16 cellular contexts compared by ENCODE assay signal in the genomic region with DNA sequence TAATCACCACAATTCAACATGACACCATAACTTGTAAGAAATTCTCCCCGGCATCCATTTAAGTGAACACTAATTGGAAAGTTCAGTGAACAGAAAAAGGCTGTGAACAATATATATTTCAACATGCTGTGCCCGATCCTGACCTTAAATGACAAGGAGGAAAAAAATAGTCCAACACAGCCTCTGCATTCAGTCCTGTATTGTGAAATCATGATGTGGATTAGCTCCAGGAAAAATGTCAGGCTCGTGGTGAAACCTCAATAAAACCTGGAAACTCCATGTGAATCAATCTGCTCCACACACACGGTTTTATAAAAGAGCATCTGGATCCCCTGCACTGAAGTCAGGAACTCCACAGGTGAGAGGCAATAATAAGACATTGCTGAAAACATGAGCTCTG.
DNase-seq lines count a peak whose midpoint lies in the region; ATAC-seq and TF ChIP-seq lines count a peak whose summit lies in the region.
"Had no signal": no experiment of that assay in that cellular context is flagged by ENCODE, and none has a peak within 500 bp of the region (broad histone marks: within the 10 kb centered on the region; RNA-seq: fewer than 3 reads in every experiment).

No MANE protein-coding gene starts in this region.

- H3K27me3 ChIP-seq in ascending aorta: no peaks in the 10 kb centered on the region
- H3K27me3 ChIP-seq in thoracic aorta (replicated peaks; ENCODE audit: insufficient read depth): no peaks in the 10 kb centered on the region
- no peaks in the 10 kb centered on the region for H3K27me3 ChIP-seq in GM23338 (ENCODE audit: insufficient read depth)
- H3K27me3 ChIP-seq: ovary had no signal

- no peaks in the 10 kb centered on the region for H3K79me2 ChIP-seq in GM23338 (replicated peaks; ENCODE audit: insufficient read depth)

- H3K36me3 ChIP-seq in ascending aorta: no peaks in the 10 kb centered on the region
- H3K36me3 ChIP-seq in thoracic aorta: no peaks in the 10 kb centered on the region
- no peaks in the 10 kb centered on the region for H3K36me3 ChIP-seq in GM23338 (ENCODE audit: insufficient read depth)
- H3K36me3 ChIP-seq: lower lobe of right lung, ovary had no signal

- H3K4me3 ChIP-seq in ascending aorta (peak overlapping the region; percentile 5 to 13), thoracic aorta (peak overlapping the region; percentile 36), GM23338 (no peak overlapping the region)
- H3K4me3 ChIP-seq: lower lobe of right lung, ovary had no signal

- no peaks in the 10 kb centered on the region for H3K9me3 Mint-ChIP-seq in GM23338
- H3K9me3 Mint-ChIP-seq: activated B cell treated with CpG ODN at 0.5 μM for 24 hours had no signal

- H3K4me3 Mint-ChIP-seq in GM23338: no peak overlapping the region
- H3K4me3 Mint-ChIP-seq: activated B cell treated with CpG ODN at 0.5 μM for 24 hours; activated T-cell treated with anti-CD3 and anti-CD28 coated beads, Interleukin-2, amount 50 U/mL, for 4 hours; central memory CD8-positive, alpha-beta T cell had no signal

- H3K27ac Mint-ChIP-seq in GM23338: no peak overlapping the region
- H3K27ac Mint-ChIP-seq: activated B cell treated with CpG ODN at 0.5 μM for 24 hours had no signal

- intact Hi-C loops in ascending aorta (cut with DNase I): no loop called here

- DNase-seq in NCI-H2171 treated with DMSO at 0.1 percent for 48 hours (lab: John Stamatoyannopoulos, UW) (peak; percentile 30), NCI-H2171 (lab: John Stamatoyannopoulos, UW) (no peak), ascending aorta (ENCODE audit: low spot score in 2 of 2) (peak in 1 of 2 donors; percentile 64), foreskin melanocyte (peak; percentile 28), thoracic aorta (ENCODE audit: low spot score) (no peak), GM23338 (ENCODE audit: low spot score) (no peak)
- DNase-seq: activated B cell treated with CpG ODN at 0.5 μM for 24 hours; activated T-cell treated with anti-CD3 and anti-CD28 coated beads, Interleukin-2, amount 50 U/mL, for 4 hours; DND-41; lower lobe of right lung; NCI-H524; substantia nigra had no signal

- H3K4me1 ChIP-seq in ascending aorta (peaks cover 2 to 5% of the 10 kb centered on the region in 2 donors), thoracic aorta (ENCODE audit: control insufficient read depth in 1 of 2, low read depth in 2 of 2) (peaks cover 6 to 11% of the 10 kb centered on the region in 2 donors), GM23338 (ENCODE audit: insufficient read depth) (no peaks in the 10 kb centered on the region)

- no peaks in the 10 kb centered on the region for H3K27me3 Mint-ChIP-seq in GM23338 (ENCODE audit: insufficient read depth, low read depth, poor library complexity)
- H3K27me3 Mint-ChIP-seq: central memory CD8-positive, alpha-beta T cell had no signal

- peaks cover 18% of the 10 kb centered on the region; the same call in 2 of the 3 replicates for H3K4me1 Mint-ChIP-seq in GM23338
- H3K4me1 Mint-ChIP-seq: activated B cell treated with CpG ODN at 0.5 μM for 24 hours; central memory CD8-positive, alpha-beta T cell had no signal

- H3K27ac ChIP-seq in ascending aorta (no peak overlapping the region), thoracic aorta (no peak overlapping the region), GM23338 (ENCODE audit: low read depth) (no peak overlapping the region)
- H3K27ac ChIP-seq: lower lobe of right lung, ovary had no signal

- no peak overlapping the region for H3K4me2 ChIP-seq in GM23338

- no peaks in the 10 kb centered on the region for H3K36me3 Mint-ChIP-seq in GM23338 (ENCODE audit: low read depth)

- TF ChIP-seq CTCF in ascending aorta (IDR thresholded peaks at IDR 0.05) (no peak), thoracic aorta (IDR thresholded peaks at IDR 0.05) (no peak), GM23338 (conservative IDR thresholded peaks at IDR 0.05; ENCODE audit: low read depth in 2 of 2) (no peak)

- ATAC-seq in thoracic aorta (ENCODE audit: insufficient number of reproducible peaks, low FRiP score, low read depth): no peak
- no peak for ATAC-seq in GM23338
- no peak for ATAC-seq in HG02610 (IDR thresholded peaks at IDR 0.05; ENCODE audit: unreplicated experiment)
- no peak for ATAC-seq in HG02763 (IDR thresholded peaks at IDR 0.05; ENCODE audit: unreplicated experiment)
- ATAC-seq: activated T-cell treated with anti-CD3 and anti-CD28 coated beads, Interleukin-2, amount 50 U/mL, for 4 hours had no signal

- H3K9me2 ChIP-seq in GM23338 (ENCODE audit: insufficient read depth): peaks cover 10% of the 10 kb centered on the region; the same call in 1 of the 2 replicates

- H3K9me3 ChIP-seq in ascending aorta (no peaks in the 10 kb centered on the region), thoracic aorta (no peaks in the 10 kb centered on the region)
- H3K9me3 ChIP-seq: lower lobe of right lung, ovary had no signal

- H2AFZ ChIP-seq in GM23338: no peak overlapping the region

- no peaks in the 10 kb centered on the region for H4K20me1 ChIP-seq in GM23338 (replicated peaks; ENCODE audit: insufficient read depth)

- H3F3A ChIP-seq in GM23338 (replicated peaks; ENCODE audit: low read depth): no peaks in the 10 kb centered on the region

TF ChIP-seq in GM23338, 12 proteins besides CTCF, POLR2A, EP300 and RAD21:
- TF ChIP-seq, protein P1, sequence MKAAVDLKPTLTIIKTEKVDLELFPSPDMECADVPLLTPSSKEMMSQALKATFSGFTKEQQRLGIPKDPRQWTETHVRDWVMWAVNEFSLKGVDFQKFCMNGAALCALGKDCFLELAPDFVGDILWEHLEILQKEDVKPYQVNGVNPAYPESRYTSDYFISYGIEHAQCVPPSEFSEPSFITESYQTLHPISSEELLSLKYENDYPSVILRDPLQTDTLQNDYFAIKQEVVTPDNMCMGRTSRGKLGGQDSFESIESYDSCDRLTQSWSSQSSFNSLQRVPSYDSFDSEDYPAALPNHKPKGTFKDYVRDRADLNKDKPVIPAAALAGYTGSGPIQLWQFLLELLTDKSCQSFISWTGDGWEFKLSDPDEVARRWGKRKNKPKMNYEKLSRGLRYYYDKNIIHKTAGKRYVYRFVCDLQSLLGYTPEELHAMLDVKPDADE (IDR thresholded peaks at IDR 0.05): no peak

Comparison
In these comparisons a context has a peak if more than half of its experiments do, and no peak if none do; other contexts are left out.
1. DNase-seq: peak in NCI-H2171 treated with DMSO at 0.1 percent for 48 hours (single experiment) and foreskin melanocyte (single experiment); none in NCI-H2171 (single experiment), thoracic aorta (single experiment) and GM23338 (single experiment).